1 cellular context compared by ENCODE assay signal in genomic region chr16:68090109-68090508, GRCh38.
TF ChIP-seq lines count a peak whose summit lies in the region.

No MANE protein-coding gene starts in this region.

TF ChIP-seq in K562, 482 proteins besides CTCF, POLR2A, EP300 and RAD21 (continued from another document and continues in another):
- TF ChIP-seq TFAP4 (CRISPR knock-in tag; IDR thresholded peaks at IDR 0.05; ENCODE audit: borderline replicate concordance) (no peak), ZBTB7A (IDR thresholded peaks at IDR 0.05; ENCODE audit: borderline replicate concordance, control insufficient read depth, low read depth, low read length) (no peak), CREBBP (IDR thresholded peaks at IDR 0.05; ENCODE audit: low read depth, low read length) (no peak), ZNF639 (CRISPR knock-in tag; conservative IDR thresholded peaks at IDR 0.05 in 1 of 2, IDR thresholded peaks at IDR 0.05 in 1 of 2) (no peak), MTA2 (IDR thresholded peaks at IDR 0.05; ENCODE audit: low read depth) (no peak), SMARCA4 (IDR thresholded peaks at IDR 0.05) (no peak), ZNF3 (CRISPR knock-in tag; IDR thresholded peaks at IDR 0.05) (no peak), PHB2 (IDR thresholded peaks at IDR 0.05; ENCODE audit: low read depth) (no peak), SIN3B (IDR thresholded peaks at IDR 0.05; ENCODE audit: low read depth) (no peak), SIRT6 (IDR thresholded peaks at IDR 0.05; ENCODE audit: low read depth, low read length) (no peak), CEBPZ (IDR thresholded peaks at IDR 0.05; ENCODE audit: borderline replicate concordance, low read depth, low read length) (no peak), SUPT5H (IDR thresholded peaks at IDR 0.05) (no peak), TOE1 (IDR thresholded peaks at IDR 0.05; ENCODE audit: borderline replicate concordance) (no peak), TOE1 (CRISPR knock-in tag; IDR thresholded peaks at IDR 0.05; ENCODE audit: borderline replicate concordance, low read depth) (no peak), SP2 (IDR thresholded peaks at IDR 0.05; ENCODE audit: extremely low read depth, low read depth, low read length, poor library complexity, severe bottlenecking) (no peak), POLR2AphosphoS2 (IDR thresholded peaks at IDR 0.05; ENCODE audit: low read length) (no peak), CXXC5 (CRISPR knock-in tag; IDR thresholded peaks at IDR 0.05) (0 out of 2 replicates have a peak, but pooled peaks have one; percentile 15), ZNF324 (CRISPR knock-in tag; IDR thresholded peaks at IDR 0.05) (no peak), TAF1 (IDR thresholded peaks at IDR 0.05; ENCODE audit: control insufficient read depth, extremely low read depth, insufficient read depth, low read length, severe bottlenecking) (no peak), PBX2 (CRISPR knock-in tag; IDR thresholded peaks at IDR 0.05; ENCODE audit: low read depth) (no peak), PBX2 (tag; conservative IDR thresholded peaks at IDR 0.05; ENCODE audit: low read depth) (no peak), PRPF4 (IDR thresholded peaks at IDR 0.05; ENCODE audit: insufficient read depth, low read depth, low read length, poor library complexity, severe bottlenecking) (no peak), KLF13 (tag; IDR thresholded peaks at IDR 0.05; ENCODE audit: borderline replicate concordance, low read depth) (no peak), NONO (IDR thresholded peaks at IDR 0.05; ENCODE audit: low read depth in 2 of 2, low read length in 1 of 2) (no peak), ZZZ3 (IDR thresholded peaks at IDR 0.05) (no peak), ZFP1 (CRISPR knock-in tag; IDR thresholded peaks at IDR 0.05) (no peak), ZFP30 (CRISPR knock-in tag; IDR thresholded peaks at IDR 0.05; ENCODE audit: borderline replicate concordance) (no peak), PPARD (CRISPR knock-in tag; IDR thresholded peaks at IDR 0.05) (no peak), CC2D1A (IDR thresholded peaks at IDR 0.05) (no peak), MAZ (CRISPR knock-in tag; conservative IDR thresholded peaks at IDR 0.05 in 1 of 2, IDR thresholded peaks at IDR 0.05 in 1 of 2) (0 out of 4 replicates have a peak, but pooled peaks of 1 of the 2 experiments have one; percentile 29), SMARCE1 (IDR thresholded peaks at IDR 0.05) (peak; percentile 16; the same call in 1 of the 2 replicates), DNMT1 (IDR thresholded peaks at IDR 0.05) (no peak), ZNF143 (CRISPR knock-in tag; IDR thresholded peaks at IDR 0.05) (no peak), ZNF583 (CRISPR knock-in tag; IDR thresholded peaks at IDR 0.05) (no peak), GATA2 (CRISPR knock-in tag; IDR thresholded peaks at IDR 0.05) (no peak), MIER1 (IDR thresholded peaks at IDR 0.05; ENCODE audit: low read depth) (0 out of 2 replicates have a peak, but pooled peaks have one; percentile 21), ZNF134 (CRISPR knock-in tag; conservative IDR thresholded peaks at IDR 0.05) (no peak), SAFB (IDR thresholded peaks at IDR 0.05; ENCODE audit: borderline replicate concordance, low read depth, low read length) (no peak), PRDM10 (IDR thresholded peaks at IDR 0.05; ENCODE audit: partially characterized antibody) (no peak), FOXJ2 (tag; IDR thresholded peaks at IDR 0.05) (no peak), ZNF551 (CRISPR knock-in tag; IDR thresholded peaks at IDR 0.05) (no peak), MTA3 (IDR thresholded peaks at IDR 0.05; ENCODE audit: borderline replicate concordance) (no peak), ASH1L (IDR thresholded peaks at IDR 0.05; ENCODE audit: borderline replicate concordance, low read depth, partially characterized antibody) (peak; percentile 33), ARID1B (IDR thresholded peaks at IDR 0.05) (peak; percentile 32), E2F5 (CRISPR knock-in tag; IDR thresholded peaks at IDR 0.05) (no peak), HDAC2 (IDR thresholded peaks at IDR 0.05) (no peak), PCBP2 (IDR thresholded peaks at IDR 0.05; ENCODE audit: low read depth, low read length, poor library complexity, severe bottlenecking) (no peak), BDP1 (IDR thresholded peaks at IDR 0.05; ENCODE audit: insufficient read depth, insufficient read length) (no peak), ZNF224 (CRISPR knock-in tag; IDR thresholded peaks at IDR 0.05) (no peak)
- TF ChIP-seq, protein P1, sequence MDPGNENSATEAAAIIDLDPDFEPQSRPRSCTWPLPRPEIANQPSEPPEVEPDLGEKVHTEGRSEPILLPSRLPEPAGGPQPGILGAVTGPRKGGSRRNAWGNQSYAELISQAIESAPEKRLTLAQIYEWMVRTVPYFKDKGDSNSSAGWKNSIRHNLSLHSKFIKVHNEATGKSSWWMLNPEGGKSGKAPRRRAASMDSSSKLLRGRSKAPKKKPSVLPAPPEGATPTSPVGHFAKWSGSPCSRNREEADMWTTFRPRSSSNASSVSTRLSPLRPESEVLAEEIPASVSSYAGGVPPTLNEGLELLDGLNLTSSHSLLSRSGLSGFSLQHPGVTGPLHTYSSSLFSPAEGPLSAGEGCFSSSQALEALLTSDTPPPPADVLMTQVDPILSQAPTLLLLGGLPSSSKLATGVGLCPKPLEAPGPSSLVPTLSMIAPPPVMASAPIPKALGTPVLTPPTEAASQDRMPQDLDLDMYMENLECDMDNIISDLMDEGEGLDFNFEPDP (CRISPR knock-in tag; IDR thresholded peaks at IDR 0.05) = no peak
- TF ChIP-seq, protein P2, sequence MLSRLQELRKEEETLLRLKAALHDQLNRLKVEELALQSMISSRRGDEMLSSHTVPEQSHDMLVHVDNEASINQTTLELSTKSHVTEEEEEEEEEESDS (CRISPR knock-in tag; IDR thresholded peaks at IDR 0.05) = no peak
- TF ChIP-seq, protein P3, sequence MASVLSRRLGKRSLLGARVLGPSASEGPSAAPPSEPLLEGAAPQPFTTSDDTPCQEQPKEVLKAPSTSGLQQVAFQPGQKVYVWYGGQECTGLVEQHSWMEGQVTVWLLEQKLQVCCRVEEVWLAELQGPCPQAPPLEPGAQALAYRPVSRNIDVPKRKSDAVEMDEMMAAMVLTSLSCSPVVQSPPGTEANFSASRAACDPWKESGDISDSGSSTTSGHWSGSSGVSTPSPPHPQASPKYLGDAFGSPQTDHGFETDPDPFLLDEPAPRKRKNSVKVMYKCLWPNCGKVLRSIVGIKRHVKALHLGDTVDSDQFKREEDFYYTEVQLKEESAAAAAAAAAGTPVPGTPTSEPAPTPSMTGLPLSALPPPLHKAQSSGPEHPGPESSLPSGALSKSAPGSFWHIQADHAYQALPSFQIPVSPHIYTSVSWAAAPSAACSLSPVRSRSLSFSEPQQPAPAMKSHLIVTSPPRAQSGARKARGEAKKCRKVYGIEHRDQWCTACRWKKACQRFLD (CRISPR knock-in tag; IDR thresholded peaks at IDR 0.05) = no peak
- TF ChIP-seq, protein P4, sequence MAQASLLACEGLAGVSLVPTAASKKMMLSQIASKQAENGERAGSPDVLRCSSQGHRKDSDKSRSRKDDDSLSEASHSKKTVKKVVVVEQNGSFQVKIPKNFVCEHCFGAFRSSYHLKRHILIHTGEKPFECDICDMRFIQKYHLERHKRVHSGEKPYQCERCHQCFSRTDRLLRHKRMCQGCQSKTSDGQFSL (CRISPR knock-in tag; IDR thresholded peaks at IDR 0.05) = peak; percentile 83
- TF ChIP-seq, protein P4 (tag; IDR thresholded peaks at IDR 0.05) = peak in 1 of 2 experiments; percentile 90; a peak in 2 of 4 replicates
